1 cellular context compared by ENCODE assay signal in genomic region chr4:153831236-153831635, GRCh38.
TF ChIP-seq lines count a peak whose summit lies in the region.

No MANE protein-coding gene starts in this region.

TF ChIP-seq in GM23338, 12 proteins besides CTCF, POLR2A, EP300 and RAD21 (continued from another document):
- no peak for TF ChIP-seq ETS1 (IDR thresholded peaks at IDR 0.05)
- TF ChIP-seq REST (IDR thresholded peaks at IDR 0.05; ENCODE audit: unreplicated experiment) = no peak
- no peak for TF ChIP-seq ZNF114 (CRISPR knock-in tag; IDR thresholded peaks at IDR 0.05)
- no peak for TF ChIP-seq POLR2AphosphoS5 (IDR thresholded peaks at IDR 0.05; ENCODE audit: low read depth)
- TF ChIP-seq STAT1 (IDR thresholded peaks at IDR 0.05; ENCODE audit: unreplicated experiment) = no peak
- no peak for TF ChIP-seq EZH2 (IDR thresholded peaks at IDR 0.05; ENCODE audit: low read depth, unreplicated experiment)
- TF ChIP-seq ZNF462 (CRISPR knock-in tag; IDR thresholded peaks at IDR 0.05) = no peak
- no peak for TF ChIP-seq NANOG (IDR thresholded peaks at IDR 0.05; ENCODE audit: borderline replicate concordance)
- no peak for TF ChIP-seq ZNF331 (CRISPR knock-in tag; IDR thresholded peaks at IDR 0.05; ENCODE audit: low read depth)
